ENCODE assay signal across 9 cellular contexts in the genomic region with DNA sequence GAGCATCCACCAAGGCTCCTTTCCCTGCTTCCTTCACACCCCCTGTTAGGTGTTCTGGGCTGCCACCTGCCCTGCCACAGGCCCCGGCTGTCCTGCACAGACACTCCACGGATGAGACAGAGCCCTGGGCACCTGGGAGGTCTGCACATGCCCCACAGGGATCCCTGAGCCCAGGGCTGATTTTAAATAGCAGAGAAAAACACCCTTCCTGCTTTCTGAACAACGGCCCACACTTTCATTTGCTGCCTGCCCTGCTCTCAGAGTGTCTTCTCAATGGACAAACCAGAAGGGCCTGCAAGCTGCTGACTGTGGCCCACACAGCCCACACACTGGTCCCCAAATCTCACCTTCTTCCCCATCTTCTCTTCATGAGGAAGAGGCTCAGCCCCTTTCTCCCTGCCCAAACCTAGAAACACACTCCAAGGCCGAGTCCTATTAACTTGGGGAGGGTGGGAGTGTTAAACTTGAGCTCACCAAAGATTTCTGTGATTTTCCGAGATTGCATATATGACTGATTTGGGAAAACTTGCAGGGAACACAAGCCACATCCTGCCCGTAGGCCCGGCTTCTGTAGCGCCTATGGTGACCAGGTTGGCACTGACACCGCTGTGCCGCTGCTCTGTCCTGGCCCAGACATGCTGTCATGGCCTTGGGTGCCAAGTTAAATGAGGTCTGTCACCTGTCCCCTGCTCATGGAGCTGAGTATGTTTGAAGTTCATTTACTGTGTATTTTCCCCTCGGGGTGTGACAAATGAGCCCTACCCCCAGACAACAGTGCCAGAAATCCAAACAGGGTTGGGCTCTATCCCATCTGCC. TPM values are rescaled to one million over a fixed set of nuclear protein-coding genes. Genes with fewer than 3 reads are reported as not detected.
DNase-seq lines count a peak whose midpoint lies in the region; TF ChIP-seq lines count a peak whose summit lies in the region.
"Had no signal": no experiment of that assay in that cellular context is flagged by ENCODE, and none has a peak within 500 bp of the region (broad histone marks: within the 10 kb centered on the region; RNA-seq: fewer than 3 reads in every experiment).

No MANE protein-coding gene starts in this region.

- H3K27ac Mint-ChIP-seq in immature natural killer cell = no peak overlapping the region
- no peak overlapping the region for H3K27ac Mint-ChIP-seq in activated naive CD4-positive, alpha-beta T cell treated with anti-CD3 and anti-CD28 coated beads for 36 hours

- H3K4me1 ChIP-seq in OCI-LY1 (ENCODE audit: insufficient read depth, low read length, severe bottlenecking) (peaks cover 19% of the 10 kb centered on the region), esophagus muscularis mucosa (peaks cover 0 to 9% (median 0%) of the 10 kb centered on the region in 4 donors), sigmoid colon (no peaks in the 10 kb centered on the region)

- H3K4me2 ChIP-seq in OCI-LY1 (ENCODE audit: low read length) = peak overlapping the region; percentile 9; the same call in 1 of the 2 replicates

- H3K9me2 ChIP-seq in OCI-LY1 (ENCODE audit: low read depth, low read length) = no peaks in the 10 kb centered on the region

- no peaks in the 10 kb centered on the region for H3K79me2 ChIP-seq in OCI-LY1 (ENCODE audit: insufficient read depth, low read length)

- no peak overlapping the region for H2AFZ ChIP-seq in OCI-LY1 (ENCODE audit: low read length)

- CTCF ChIA-PET in activated naive CD4-positive, alpha-beta T cell treated with anti-CD3 and anti-CD28 coated beads for 36 hours (lab: Charles Lee) = interaction anchor here (0.7 kb wide), 1 partner anchor 204 kb away, joined by 3 read pairs; no protein-coding TSS in a partner anchor

- H3K4me3 Mint-ChIP-seq in immature natural killer cell = no peak overlapping the region
- H3K4me3 Mint-ChIP-seq in activated naive CD4-positive, alpha-beta T cell treated with anti-CD3 and anti-CD28 coated beads for 36 hours = no peak overlapping the region

- no peaks in the 10 kb centered on the region for H3K9me3 Mint-ChIP-seq in immature natural killer cell
- H3K9me3 Mint-ChIP-seq in activated naive CD4-positive, alpha-beta T cell treated with anti-CD3 and anti-CD28 coated beads for 36 hours = peaks cover 2% of the 10 kb centered on the region

- peaks cover 8% of the 10 kb centered on the region; the same call in 1 of the 2 replicates for H3K9me3 ChIP-seq in OCI-LY1 (ENCODE audit: low read length)
- no peaks in the 10 kb centered on the region for H3K9me3 ChIP-seq in esophagus muscularis mucosa
- no peaks in the 10 kb centered on the region for H3K9me3 ChIP-seq in sigmoid colon

- DNase-seq in NCI-H1694 treated with DMSO at 0.1 percent for 48 hours (lab: John Stamatoyannopoulos, UW) (peak; percentile 81), NCI-H1694 (lab: John Stamatoyannopoulos, UW) (no peak), esophagus muscularis mucosa (ENCODE audit: extremely low spot score) (peak; percentile 66), sigmoid colon (peak; percentile 39), immature natural killer cell (no peak), GF-D8 (lab: John Stamatoyannopoulos, UW) (no peak)
- no peak for DNase-seq in activated naive CD4-positive, alpha-beta T cell treated with anti-CD3 and anti-CD28 coated beads for 36 hours

- TF ChIP-seq POLR2A in esophagus muscularis mucosa (IDR thresholded peaks at IDR 0.05; ENCODE audit: low read depth) = no peak
- no peak for TF ChIP-seq POLR2A in sigmoid colon (IDR thresholded peaks at IDR 0.05)

- intact Hi-C loops in esophagus muscularis mucosa (cut with DNase I) (no loop called here), sigmoid colon (cut with DNase I) (no loop called here)
- intact Hi-C loops in activated naive CD4-positive, alpha-beta T cell treated with anti-CD3 and anti-CD28 coated beads for 36 hours (cut with micrococcal nuclease) = no loop called here

- TF ChIP-seq EP300 in esophagus muscularis mucosa (IDR thresholded peaks at IDR 0.05) (no peak), sigmoid colon (IDR thresholded peaks at IDR 0.05) (no peak)

- H3K27me3 ChIP-seq in OCI-LY1 (ENCODE audit: insufficient read depth, low read length) (no peaks in the 10 kb centered on the region), esophagus muscularis mucosa (no peaks in the 10 kb centered on the region), sigmoid colon (peaks cover 0 to 2% (median 0%) of the 10 kb centered on the region in 3 donors)

- no peaks in the 10 kb centered on the region for H3K4me1 Mint-ChIP-seq in immature natural killer cell
- H3K4me1 Mint-ChIP-seq in activated naive CD4-positive, alpha-beta T cell treated with anti-CD3 and anti-CD28 coated beads for 36 hours (ENCODE audit: low read depth) = peaks cover 2% of the 10 kb centered on the region

- H3K4me3 ChIP-seq in OCI-LY1 (ENCODE audit: low read depth, low read length, poor library complexity, severe bottlenecking) (no peak overlapping the region), esophagus muscularis mucosa (no peak overlapping the region), sigmoid colon (no peak overlapping the region)

- 91% methylated on average over 10 of the region's 11 CpGs for WGBS in esophagus muscularis mucosa
- WGBS in sigmoid colon, 2 donors = 49 to 79% methylated on average over 11 of the region's 11 CpGs

- H3F3A ChIP-seq in OCI-LY1 (ENCODE audit: insufficient read depth, low read length) = no peaks in the 10 kb centered on the region

- H3K27ac ChIP-seq in OCI-LY1 (ENCODE audit: low read depth, low read length, poor library complexity, severe bottlenecking) (peak overlapping the region; percentile 21), esophagus muscularis mucosa (replicated peaks in 1 of 4) (peak overlapping the region in 1 of 4 donors; percentile 26), sigmoid colon (no peak overlapping the region)
- H3K27ac ChIP-seq: HL-60 had no signal

- H3K27me3 Mint-ChIP-seq in immature natural killer cell (ENCODE audit: low read depth in 3 of 3) = peaks cover 0 to 5% (median 0%) of the 10 kb centered on the region in 3 donors
- H3K27me3 Mint-ChIP-seq in activated naive CD4-positive, alpha-beta T cell treated with anti-CD3 and anti-CD28 coated beads for 36 hours (ENCODE audit: low read depth) = no peaks in the 10 kb centered on the region

- no peaks in the 10 kb centered on the region for H3K36me3 Mint-ChIP-seq in immature natural killer cell
- no peaks in the 10 kb centered on the region for H3K36me3 Mint-ChIP-seq in activated naive CD4-positive, alpha-beta T cell treated with anti-CD3 and anti-CD28 coated beads for 36 hours (ENCODE audit: low read depth)

- no peak for TF ChIP-seq CTCF in OCI-LY1 (IDR thresholded peaks at IDR 0.05; ENCODE audit: low read length)
- no peak for TF ChIP-seq CTCF in esophagus muscularis mucosa (IDR thresholded peaks at IDR 0.05)
- no peak for TF ChIP-seq CTCF in sigmoid colon (IDR thresholded peaks at IDR 0.05)

- H3K36me3 ChIP-seq in OCI-LY1 (ENCODE audit: insufficient read depth, low read length) (no peaks in the 10 kb centered on the region), esophagus muscularis mucosa (no peaks in the 10 kb centered on the region), sigmoid colon (no peaks in the 10 kb centered on the region)

- H3K9ac ChIP-seq in OCI-LY1 (ENCODE audit: low read length) = no peak overlapping the region; the same call in 1 of the 2 replicates

- H4K20me1 ChIP-seq in OCI-LY1 (ENCODE audit: insufficient read depth, low read length) = no peaks in the 10 kb centered on the region

RNA-seq across cellular contexts. Expression of a gene that starts 47.2 kb away (rescaled TPM):
- total RNA-seq in esophagus muscularis mucosa = 100 to 1,000 TPM in 1 of 4 donors, 10 to 100 TPM in 3; 57.3 to 109 (median 74.2) TPM
- total RNA-seq in sigmoid colon = 10 to 100 TPM; 18.7 to 28.0 (median 24.5) TPM
- polyA plus RNA-seq in sigmoid colon = 10 to 100 TPM; 23.4 to 71.9 (median 48.6) TPM
- 10 to 100 TPM; 24.7 to 89.9 (median 47.2) TPM for polyA plus RNA-seq in immature natural killer cell
- 100 to 1,000 TPM; 115 to 121 TPM for total RNA-seq in activated naive CD4-positive, alpha-beta T cell treated with anti-CD3 and anti-CD28 coated beads for 36 hours

Comparison
In these comparisons a context has a peak if more than half of its experiments do, and no peak if none do; other contexts are left out.
1. DNase-seq: peak in NCI-H1694 treated with DMSO at 0.1 percent for 48 hours (single experiment), esophagus muscularis mucosa (single experiment) and sigmoid colon (single experiment); none in NCI-H1694 (single experiment), immature natural killer cell (0 of 3), GF-D8 (single experiment) and activated naive CD4-positive, alpha-beta T cell treated with anti-CD3 and anti-CD28 coated beads for 36 hours (single experiment).